26 cellular contexts compared by ENCODE assay signal in the genomic region with DNA sequence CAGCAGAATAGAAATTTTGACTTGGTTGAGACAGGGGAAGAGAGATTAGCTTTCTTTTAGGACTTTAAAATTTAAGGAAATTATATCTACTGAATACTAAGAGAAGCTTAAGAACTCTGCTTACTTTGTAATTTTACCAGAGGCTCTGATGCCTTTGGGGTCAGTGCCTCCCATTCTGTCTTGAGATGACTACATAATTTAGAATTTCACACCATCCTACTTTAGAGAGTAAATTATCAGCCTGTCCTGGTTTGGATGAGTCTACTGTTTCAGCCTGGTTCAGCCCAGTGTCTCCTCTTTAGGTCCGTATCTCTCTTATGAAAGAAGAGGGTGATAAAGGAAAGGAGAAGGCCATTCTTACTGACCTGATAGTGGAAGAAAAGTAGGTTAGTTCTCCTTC. TPM values are rescaled to one million over a fixed set of nuclear protein-coding genes. Genes with fewer than 3 reads are reported as not detected.
A peak's percentile ranks its signal among the peaks of the same experiment; 100 is the strongest.
DNase-seq lines count a peak whose midpoint lies in the region; ATAC-seq lines count a peak whose summit lies in the region.
"Had no signal": no experiment of that assay in that cellular context is flagged by ENCODE, and none has a peak within 500 bp of the region (broad histone marks: within the 10 kb centered on the region; RNA-seq: fewer than 3 reads in every experiment).

No MANE protein-coding gene starts in this region.

- peaks cover 76% of the 10 kb centered on the region for H3K4me1 Mint-ChIP-seq in stimulated activated naive CD8-positive, alpha-beta T cell treated with anti-CD3 and anti-CD28 coated beads, Interleukin-15, amount 100 ng/mL, for 72 hours
- H3K4me1 Mint-ChIP-seq in central memory CD8-positive, alpha-beta T cell = peaks cover 38% of the 10 kb centered on the region
- H3K4me1 Mint-ChIP-seq: IgD-negative memory B cell had no signal

- peaks cover 19% of the 10 kb centered on the region for H3K36me3 Mint-ChIP-seq in central memory CD8-positive, alpha-beta T cell (ENCODE audit: insufficient read depth)
- H3K36me3 Mint-ChIP-seq: IgD-negative memory B cell had no signal

- peak; percentile 52 for ATAC-seq in stimulated activated naive CD8-positive, alpha-beta T cell treated with anti-CD3 and anti-CD28 coated beads, Interleukin-15, amount 100 ng/mL, for 72 hours
- no peak for ATAC-seq in stimulated activated naive CD8-positive, alpha-beta T cell treated with anti-CD3 and anti-CD28 coated beads, Interleukin-15, Interleukin-2, amounts not matched to agents 100 U/mL and 50 U/mL, for 24 hours
- no peak for ATAC-seq in central memory CD8-positive, alpha-beta T cell (replicated peaks; ENCODE audit: extremely low read depth, poor library complexity, severe bottlenecking)
- ATAC-seq in GM18873 (IDR thresholded peaks at IDR 0.05; ENCODE audit: low FRiP score, unreplicated experiment) (no peak), left cardiac atrium (no peak)
- ATAC-seq: left ventricle myocardium superior had no signal

- H3K27ac Mint-ChIP-seq in stimulated activated naive CD8-positive, alpha-beta T cell treated with anti-CD3 and anti-CD28 coated beads, Interleukin-15, amount 100 ng/mL, for 72 hours = no peak overlapping the region
- peak overlapping the region; percentile 70 for H3K27ac Mint-ChIP-seq in central memory CD8-positive, alpha-beta T cell (ENCODE audit: low read depth)
- H3K27ac Mint-ChIP-seq: brain, IgD-negative memory B cell had no signal

- H3K27me3 Mint-ChIP-seq in stimulated activated naive CD8-positive, alpha-beta T cell treated with anti-CD3 and anti-CD28 coated beads, Interleukin-15, amount 100 ng/mL, for 72 hours = no peaks in the 10 kb centered on the region
- H3K27me3 Mint-ChIP-seq in central memory CD8-positive, alpha-beta T cell = no peaks in the 10 kb centered on the region
- H3K27me3 Mint-ChIP-seq: brain, IgD-negative memory B cell had no signal

- in situ Hi-C loops in G401 (cut with HindIII; ENCODE audit: low sequenced_read_pairs) = no loop called here

- DNase-seq in stimulated activated naive CD8-positive, alpha-beta T cell treated with anti-CD3 and anti-CD28 coated beads, Interleukin-15, amount 100 ng/mL, for 72 hours = no peak
- no peak for DNase-seq in stimulated activated naive CD8-positive, alpha-beta T cell treated with anti-CD3 and anti-CD28 coated beads, Interleukin-15, Interleukin-2, amounts not matched to agents 100 U/mL and 50 U/mL, for 24 hours
- DNase-seq in OCI-M1 (lab: John Stamatoyannopoulos, UW) (peak; percentile 22), G401 (ENCODE audit: low spot score) (no peak), left cardiac atrium (no peak)
- DNase-seq in central memory CD8-positive, alpha-beta T cell (ENCODE audit: low spot score in 2 of 2) = no peak
- DNase-seq: C1 segment of cervical spinal cord; cerebellar nuclear complex; dermis blood vessel endothelial cell; foreskin fibroblast; GM23248; head of caudate nucleus; left ventricle myocardium superior; mesendoderm; NCI-H1092; NCI-H1694; NCI-H748 treated with DMSO at 0.1 percent for 48 hours; SHP77 treated with DMSO at 0.1 percent for 48 hours; sigmoid colon; stimulated activated CD4-positive, alpha-beta T cell treated with anti-CD3 and anti-CD28 coated beads, Interleukin-12 subunit alpha, Interleukin-12 subunit beta, amount 100 ng/mL, for 4 hours; stimulated activated CD4-positive, alpha-beta T cell treated with anti-CD3 and anti-CD28 coated beads, Interleukin-2, amount 100 ng/mL, for 48 hours; transverse colon; WERI-Rb-1 had no signal

- intact Hi-C loops in left cardiac atrium (cut with DNase I) = no loop called here

- no peak overlapping the region for H3K4me3 Mint-ChIP-seq in stimulated activated naive CD8-positive, alpha-beta T cell treated with anti-CD3 and anti-CD28 coated beads, Interleukin-15, amount 100 ng/mL, for 72 hours
- peak overlapping the region; percentile 44 for H3K4me3 Mint-ChIP-seq in central memory CD8-positive, alpha-beta T cell
- H3K4me3 Mint-ChIP-seq: brain had no signal

- H3K9me3 Mint-ChIP-seq in stimulated activated naive CD8-positive, alpha-beta T cell treated with anti-CD3 and anti-CD28 coated beads, Interleukin-15, amount 100 ng/mL, for 72 hours = no peaks in the 10 kb centered on the region
- H3K9me3 Mint-ChIP-seq in central memory CD8-positive, alpha-beta T cell = no peaks in the 10 kb centered on the region
- H3K9me3 Mint-ChIP-seq: brain, IgD-negative memory B cell had no signal

RNA-seq across cellular contexts. Expression of gene NUCB2, which starts 9.8 kb away (rescaled TPM):
- 5.6 and 19.7 TPM in 2 replicates for total RNA-seq in G401 (2014; rRNA removed; shearing (Covaris generic))
- total RNA-seq in left cardiac atrium = 100 to 1,000 TPM; 135 to 145 TPM
